8 cellular contexts compared by ENCODE assay signal in the genomic region with DNA sequence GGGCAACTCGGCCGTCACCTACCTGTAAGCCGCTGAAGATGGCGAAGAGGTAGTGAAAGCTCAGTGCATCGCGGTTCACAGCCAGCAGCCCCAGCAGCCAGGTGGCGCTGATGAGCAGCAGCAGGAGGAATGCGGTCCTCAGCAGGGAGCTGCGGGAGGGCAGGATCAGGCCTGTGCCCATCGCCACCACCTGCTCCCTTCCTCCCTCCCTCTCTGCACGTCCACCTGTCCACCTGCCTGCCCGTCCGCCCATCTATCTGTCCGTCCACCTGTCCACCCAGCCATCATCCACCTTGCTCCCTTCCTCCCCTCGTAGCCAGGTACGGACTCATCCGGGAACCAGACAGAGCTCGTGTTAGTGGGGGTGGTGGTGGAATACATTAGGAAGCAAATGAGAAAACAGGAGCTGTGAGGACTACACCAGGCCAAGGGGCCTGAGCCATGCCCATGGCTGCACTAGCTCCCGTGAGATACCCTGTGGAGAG. TPM values are rescaled to one million over a fixed set of nuclear protein-coding genes. Genes with fewer than 3 reads are reported as not detected.
DNase-seq lines count a peak whose midpoint lies in the region.

No MANE protein-coding gene starts in this region.

- peaks cover 0 to 80% of the 10 kb centered on the region in 2 experiments for H3K36me3 ChIP-seq in mesenchymal stem cell (ENCODE audit: control insufficient read depth in 1 of 2, insufficient read depth in 2 of 2, low read depth in 1 of 2, low read length in 2 of 2)

- H3K4me3 ChIP-seq in mesenchymal stem cell (ENCODE audit: insufficient read depth in 1 of 2, low read depth in 1 of 2, low read length in 2 of 2) = no peak overlapping the region

- H3K27me3 Mint-ChIP-seq in activated CD4-positive, alpha-beta T cell treated with anti-CD3 and anti-CD28 coated beads, Interleukin-2, amount 10 ng/mL, durations not matched to agents 7 days and 5 days = peaks cover 2% of the 10 kb centered on the region

- H3K79me1 ChIP-seq in mesenchymal stem cell (replicated peaks; ENCODE audit: low read length, poor library complexity, severe bottlenecking) = no peaks in the 10 kb centered on the region

- H3K14ac ChIP-seq in mesenchymal stem cell (ENCODE audit: low read length in 2 of 2) = no peak overlapping the region

- no peaks in the 10 kb centered on the region for H3K36me3 Mint-ChIP-seq in activated CD4-positive, alpha-beta T cell treated with anti-CD3 and anti-CD28 coated beads, Interleukin-2, amount 10 ng/mL, durations not matched to agents 7 days and 5 days (ENCODE audit: low read depth)

- H2BK15ac ChIP-seq in mesenchymal stem cell (ENCODE audit: low read depth, poor library complexity, severe bottlenecking) = no peak overlapping the region

- H3K27me3 ChIP-seq in mesenchymal stem cell (ENCODE audit: control insufficient read depth in 1 of 2, insufficient read depth in 1 of 2, low read length in 2 of 2) = peaks cover 0 to 50% of the 10 kb centered on the region in 2 experiments

- POLR2A ChIA-PET in activated CD4-positive, alpha-beta T cell treated with anti-CD3 and anti-CD28 coated beads, Interleukin-2, amount 10 ng/mL, durations not matched to agents 7 days and 5 days (lab: Charles Lee) = interaction anchor here (0.6 kb wide), 1 partner anchor 34 kb away, joined by 4 read pairs; no protein-coding TSS in a partner anchor

- no peak overlapping the region for H3K27ac ChIP-seq in mesenchymal stem cell (ENCODE audit: low read length, poor library complexity, severe bottlenecking)

- CTCF ChIA-PET in activated CD4-positive, alpha-beta T cell treated with anti-CD3 and anti-CD28 coated beads, Interleukin-2, amount 10 ng/mL, durations not matched to agents 7 days and 5 days (lab: Charles Lee) = interaction anchor here (0.6 to 1.9 kb wide), 22 partner anchors 9 to 354 kb away, joined by 3 to 9 read pairs (median 4); no protein-coding TSS in a partner anchor

- H3K4me3 Mint-ChIP-seq in activated CD4-positive, alpha-beta T cell treated with anti-CD3 and anti-CD28 coated beads, Interleukin-2, amount 10 ng/mL, durations not matched to agents 7 days and 5 days = no peak overlapping the region

- no peak overlapping the region for H4K91ac ChIP-seq in mesenchymal stem cell (ENCODE audit: low read length)

- H3K4me1 ChIP-seq in mesenchymal stem cell (ENCODE audit: control insufficient read depth, insufficient read depth, low read depth, low read length) = peaks cover 8% of the 10 kb centered on the region

- H3K9me3 ChIP-seq in mesenchymal stem cell (ENCODE audit: control insufficient read depth, low read length) = no peaks in the 10 kb centered on the region

- no peak overlapping the region for H3K23ac ChIP-seq in mesenchymal stem cell (ENCODE audit: low read length in 2 of 2)

- H2BK120ac ChIP-seq in mesenchymal stem cell (ENCODE audit: low read depth, low read length) = no peak overlapping the region

- in situ Hi-C loops in G401 (cut with HindIII; ENCODE audit: low sequenced_read_pairs) = no loop called here

- H3K9me3 Mint-ChIP-seq in activated CD4-positive, alpha-beta T cell treated with anti-CD3 and anti-CD28 coated beads, Interleukin-2, amount 10 ng/mL, durations not matched to agents 7 days and 5 days = no peaks in the 10 kb centered on the region

- no peak overlapping the region for H3K4me2 ChIP-seq in mesenchymal stem cell (ENCODE audit: low read length, poor library complexity, severe bottlenecking)

- no peak overlapping the region for H4K8ac ChIP-seq in mesenchymal stem cell (ENCODE audit: low read length)

- H2BK5ac ChIP-seq in mesenchymal stem cell (ENCODE audit: low read depth, low read length, poor library complexity, severe bottlenecking) = no peak overlapping the region

- H2AK5ac ChIP-seq in mesenchymal stem cell (ENCODE audit: low read length, severe bottlenecking) = no peak overlapping the region

- H3K4ac ChIP-seq in mesenchymal stem cell (ENCODE audit: low read depth in 1 of 2, low read length in 2 of 2) = no peak overlapping the region

- H2AFZ ChIP-seq in mesenchymal stem cell (ENCODE audit: low read depth, low read length) = no peak overlapping the region

- 38% methylated on average over 11 of the region's 19 CpGs for WGBS in mesenchymal stem cell

- H3K27ac Mint-ChIP-seq in activated CD4-positive, alpha-beta T cell treated with anti-CD3 and anti-CD28 coated beads, Interleukin-2, amount 10 ng/mL, durations not matched to agents 7 days and 5 days = no peak overlapping the region

- no peak overlapping the region for H3K18ac ChIP-seq in mesenchymal stem cell (ENCODE audit: low read depth in 1 of 2, low read length in 2 of 2)

- H3K4me1 Mint-ChIP-seq in activated CD4-positive, alpha-beta T cell treated with anti-CD3 and anti-CD28 coated beads, Interleukin-2, amount 10 ng/mL, durations not matched to agents 7 days and 5 days = peaks cover 17% of the 10 kb centered on the region

- peak; percentile 62 for DNase-seq in NCI-H510A treated with DMSO at 0.1 percent for 48 hours (lab: John Stamatoyannopoulos, UW)
- DNase-seq in NCI-H510A (lab: John Stamatoyannopoulos, UW) = no peak
- peak; percentile 60 for DNase-seq in NCI-H345 (lab: John Stamatoyannopoulos, UW)
- peak; percentile 75 for DNase-seq in activated CD4-positive, alpha-beta T cell treated with anti-CD3 and anti-CD28 coated beads, Interleukin-2, amount 10 ng/mL, durations not matched to agents 7 days and 5 days
- peak; percentile 20 for DNase-seq in dedifferentiated amniotic fluid mesenchymal stem cell (ENCODE audit: extremely low spot score)
- peak; percentile 46 for DNase-seq in mesenchymal stem cell
- DNase-seq in stimulated activated CD8-positive, alpha-beta memory T cell treated with anti-CD3 and anti-CD28 coated beads, Interleukin-7, amount 100 ng/mL, for 48 hours (ENCODE audit: extremely low read depth in 1 of 2, low read depth in 1 of 2) = peak; percentile 33 to 44
- no peak for DNase-seq in G401 (ENCODE audit: low spot score)

- no peak overlapping the region for H2BK12ac ChIP-seq in mesenchymal stem cell (ENCODE audit: low read length in 2 of 2)

- H3K9ac ChIP-seq in mesenchymal stem cell (ENCODE audit: low read length) = no peak overlapping the region

RNA-seq across cellular contexts. Expression of gene TRMU, which starts 32.2 kb away (rescaled TPM):
- 10 to 100 TPM; 74.3 to 74.4 TPM for total RNA-seq in activated CD4-positive, alpha-beta T cell treated with anti-CD3 and anti-CD28 coated beads, Interleukin-2, amount 10 ng/mL, durations not matched to agents 7 days and 5 days
- 15.7 TPM for polyA plus RNA-seq in mesenchymal stem cell (2013, experiment 1 of 2)
- 15.2 TPM for polyA plus RNA-seq in mesenchymal stem cell (2013, experiment 2 of 2)
- 55.4 and 57.7 TPM in 2 replicates for total RNA-seq in G401 (2014; rRNA removed; shearing (Covaris generic))

Comparison
In these comparisons a context has a peak if more than half of its experiments do, and no peak if none do; other contexts are left out.
1. DNase-seq: peak in NCI-H510A treated with DMSO at 0.1 percent for 48 hours (single experiment), NCI-H345 (single experiment), activated CD4-positive, alpha-beta T cell treated with anti-CD3 and anti-CD28 coated beads, Interleukin-2, amount 10 ng/mL, durations not matched to agents 7 days and 5 days (single experiment), dedifferentiated amniotic fluid mesenchymal stem cell (single experiment), mesenchymal stem cell (single experiment) and stimulated activated CD8-positive, alpha-beta memory T cell treated with anti-CD3 and anti-CD28 coated beads, Interleukin-7, amount 100 ng/mL, for 48 hours (2 of 2); none in NCI-H510A (single experiment) and G401 (single experiment).